In genomic region chr13:112781881-112782361, GRCh38 we compare ENCODE assay signal across 12 cellular contexts.
DNase-seq lines count a peak whose midpoint lies in the region; ATAC-seq and TF ChIP-seq lines count a peak whose summit lies in the region.
"Had no signal": no experiment of that assay in that cellular context is flagged by ENCODE, and none has a peak within 500 bp of the region (broad histone marks: within the 10 kb centered on the region; RNA-seq: fewer than 3 reads in every experiment).

No MANE protein-coding gene starts in this region.

- no peak for TF ChIP-seq CTCF in body of pancreas (IDR thresholded peaks at IDR 0.05)

- H3K36me3 ChIP-seq in MG63 (no peaks in the 10 kb centered on the region), body of pancreas (replicated peaks in 1 of 2; ENCODE audit: insufficient read depth in 1 of 2, low read depth in 2 of 2) (peaks cover 0 to 2% of the 10 kb centered on the region in 2 donors), skeletal muscle satellite cell (ENCODE audit: insufficient read depth, low read length) (no peaks in the 10 kb centered on the region)

- H3K4me2 ChIP-seq in skeletal muscle satellite cell (ENCODE audit: low read length), result peak overlapping the region; percentile 52

- H3K27me3 ChIP-seq in MG63 (no peaks in the 10 kb centered on the region), body of pancreas (no peaks in the 10 kb centered on the region), skeletal muscle satellite cell (ENCODE audit: control insufficient read depth, insufficient read depth, low read length) (no peaks in the 10 kb centered on the region)

- intact Hi-C loops in body of pancreas (cut with DNase I), result no loop called here

- peak overlapping the region in 2 of 4 donors; percentile 43 to 53 for H3K27ac ChIP-seq in body of pancreas

- H3K4me3 ChIP-seq in MG63 (no peak overlapping the region), body of pancreas (no peak overlapping the region), skeletal muscle satellite cell (ENCODE audit: low read length) (no peak overlapping the region)

- H3K4me1 ChIP-seq in body of pancreas, result peaks cover 16% of the 10 kb centered on the region
- peaks cover 6% of the 10 kb centered on the region for H3K4me1 ChIP-seq in skeletal muscle satellite cell (ENCODE audit: control insufficient read depth, insufficient read depth, low read length)

- H3K9ac ChIP-seq in skeletal muscle satellite cell (ENCODE audit: low read depth, low read length), result no peak overlapping the region

- DNase-seq in MG63 (peak; percentile 64), body of pancreas (peak in 3 of 4 donors; percentile 59 to 65 (median 65)), inferior parietal cortex (ENCODE audit: extremely low spot score) (peak; percentile 53), NCI-H1048 (lab: John Stamatoyannopoulos, UW) (no peak), NCI-H524 treated with DMSO at 0.1 percent for 48 hours (lab: John Stamatoyannopoulos, UW) (no peak), COLO829 (ENCODE audit: low spot score) (no peak)
- DNase-seq: activated CD4-positive, CD25-positive, alpha-beta regulatory T cell; activated naive CD4-positive, alpha-beta T cell treated with anti-CD3 and anti-CD28 coated beads, Interleukin-2, amount 10 ng/mL, durations not matched to agents 7 days and 5 days; NCI-H1436 treated with DMSO at 0.1 percent for 48 hours; stimulated activated CD4-positive, alpha-beta T cell treated with anti-CD3 and anti-CD28 coated beads, Interleukin-4, amount 100 ng/mL, for 24 hours had no signal

- WGBS in body of pancreas, 2 donors, result 75 to 79% methylated on average over 19 of the region's 19 CpGs

- no peak for TF ChIP-seq POLR2A in body of pancreas (IDR thresholded peaks at IDR 0.05)

- peak; percentile 49 for ATAC-seq in body of pancreas
- ATAC-seq in GM21786 (IDR thresholded peaks at IDR 0.05; ENCODE audit: unreplicated experiment), result no peak

- H3K9me3 ChIP-seq in MG63 (no peaks in the 10 kb centered on the region), body of pancreas (no peaks in the 10 kb centered on the region), skeletal muscle satellite cell (replicated peaks; ENCODE audit: low read length) (no peaks in the 10 kb centered on the region)

Comparison
In these comparisons a context has a peak if more than half of its experiments do, and no peak if none do; other contexts are left out.
1. DNase-seq: peak in MG63 (single experiment), body of pancreas (3 of 4) and inferior parietal cortex (single experiment); none in NCI-H1048 (single experiment), NCI-H524 treated with DMSO at 0.1 percent for 48 hours (single experiment) and COLO829 (single experiment).